In the genomic region with DNA sequence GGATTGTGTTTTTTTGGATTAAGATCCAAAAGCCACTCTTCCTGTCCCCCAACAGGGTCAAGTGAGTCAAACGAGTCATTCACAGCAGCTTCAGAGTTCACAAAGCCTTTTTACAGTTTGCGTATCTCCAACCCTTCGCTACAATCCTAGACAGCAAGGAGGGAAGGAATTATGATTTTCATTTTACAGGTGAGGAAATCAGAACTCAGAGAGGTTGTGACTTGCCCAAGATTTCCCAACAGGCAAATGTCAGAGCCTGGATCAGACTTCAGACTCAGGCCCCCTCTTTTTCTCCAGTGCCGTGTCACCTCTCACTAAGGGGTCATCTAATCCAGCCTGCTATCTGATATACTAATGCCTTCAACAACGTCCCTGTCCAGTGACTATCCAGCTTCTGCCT, we compare ENCODE assay signal across 22 cellular contexts.
"Had no signal": no experiment of that assay in that cellular context is flagged by ENCODE, and none has a peak within 500 bp of the region (broad histone marks: within the 10 kb centered on the region; RNA-seq: fewer than 3 reads in every experiment).

No MANE protein-coding gene starts in this region.

- H3K4me3 Mint-ChIP-seq: activated CD4-positive, alpha-beta T cell treated with anti-CD3 and anti-CD28 coated beads, Interleukin-2, amount 10 ng/mL, durations not matched to agents 7 days and 5 days; activated CD8-positive, alpha-beta T cell treated with anti-CD3 and anti-CD28 coated beads, Interleukin-2, amount 10 ng/mL, durations not matched to agents 7 days and 5 days; activated naive CD4-positive, alpha-beta T cell treated with anti-CD3 and anti-CD28 coated beads, Interleukin-2, amount 50 U/mL, for 24 hours; activated T-helper 1 cell treated with anti-CD3 and anti-CD28 coated beads, Interleukin-12 subunit alpha, Interleukin-12 subunit beta, Interleukin-2, Interleukin-4 antibody, amounts not matched to agents 30 ng/mL and 10 ng/mL and 1 ng/mL, durations not matched to agents 14 hours and 24 hours and 36 hours; naive B cell had no signal

- H3K9me3 ChIP-seq: mucosa of descending colon, ovary, prostate gland, right atrium auricular region had no signal

- H3K79me2 ChIP-seq: hepatocyte had no signal

- H3K27ac ChIP-seq: brain microvascular endothelial cell, hepatocyte, ovary, prostate gland, right atrium auricular region, WERI-Rb-1 had no signal

- H3K4me3 ChIP-seq: hepatocyte, mucosa of descending colon, ovary, prostate gland, right atrium auricular region had no signal

- H3K36me3 Mint-ChIP-seq: naive B cell had no signal

- H2AFZ ChIP-seq: hepatocyte had no signal

- DNase-seq: activated CD4-positive, alpha-beta T cell treated with anti-CD3 and anti-CD28 coated beads, Interleukin-2, amount 10 ng/mL, durations not matched to agents 7 days and 5 days; activated CD4-positive, CD25-positive, alpha-beta regulatory T cell treated with anti-CD3 and anti-CD28 coated beads, Interleukin-2, amount 50 U/mL, for 72 hours; activated CD8-positive, alpha-beta T cell treated with anti-CD3 and anti-CD28 coated beads, Interleukin-2, amount 10 ng/mL, durations not matched to agents 7 days and 5 days; activated gamma-delta T cell; aorta; central memory CD4-positive, alpha-beta T cell; dermis blood vessel endothelial cell; effector CD8-positive, alpha-beta T cell; glutamatergic neuron; mesendoderm; mucosa of descending colon; naive B cell; ovary; stimulated activated CD4-positive, alpha-beta T cell treated with anti-CD3 and anti-CD28 coated beads, Interleukin-4, amount 100 ng/mL, for 4 hours; stimulated activated naive CD8-positive, alpha-beta T cell treated with anti-CD3 and anti-CD28 coated beads, Interleukin-15, Interleukin-2, amounts not matched to agents 100 U/mL and 50 U/mL, for 24 hours; WERI-Rb-1 had no signal

- ATAC-seq: activated CD8-positive, alpha-beta T cell treated with anti-CD3 and anti-CD28 coated beads, Interleukin-2, amount 10 ng/mL, durations not matched to agents 7 days and 5 days; mucosa of descending colon; stimulated activated naive CD8-positive, alpha-beta T cell treated with anti-CD3 and anti-CD28 coated beads, Interleukin-15, Interleukin-2, amounts not matched to agents 100 U/mL and 50 U/mL, for 24 hours had no signal

- H3K27me3 ChIP-seq: brain microvascular endothelial cell, hepatocyte, ovary, right atrium auricular region had no signal

- H3K36me3 ChIP-seq: brain microvascular endothelial cell, ovary, prostate gland, right atrium auricular region, WERI-Rb-1 had no signal

- H3K27ac Mint-ChIP-seq: activated CD4-positive, alpha-beta T cell treated with anti-CD3 and anti-CD28 coated beads, Interleukin-2, amount 10 ng/mL, durations not matched to agents 7 days and 5 days; activated CD8-positive, alpha-beta T cell treated with anti-CD3 and anti-CD28 coated beads, Interleukin-2, amount 10 ng/mL, durations not matched to agents 7 days and 5 days; activated naive CD4-positive, alpha-beta T cell treated with anti-CD3 and anti-CD28 coated beads, Interleukin-2, amount 50 U/mL, for 24 hours; activated T-helper 1 cell treated with anti-CD3 and anti-CD28 coated beads, Interleukin-12 subunit alpha, Interleukin-12 subunit beta, Interleukin-2, Interleukin-4 antibody, amounts not matched to agents 30 ng/mL and 10 ng/mL and 1 ng/mL, durations not matched to agents 14 hours and 24 hours and 36 hours; naive B cell had no signal

- H3K4me1 Mint-ChIP-seq: activated CD4-positive, alpha-beta T cell treated with anti-CD3 and anti-CD28 coated beads, Interleukin-2, amount 10 ng/mL, durations not matched to agents 7 days and 5 days; activated naive CD4-positive, alpha-beta T cell treated with anti-CD3 and anti-CD28 coated beads, Interleukin-2, amount 50 U/mL, for 24 hours; naive B cell had no signal

- H3K9me3 Mint-ChIP-seq: activated CD4-positive, alpha-beta T cell treated with anti-CD3 and anti-CD28 coated beads, Interleukin-2, amount 10 ng/mL, durations not matched to agents 7 days and 5 days; activated naive CD4-positive, alpha-beta T cell treated with anti-CD3 and anti-CD28 coated beads, Interleukin-2, amount 50 U/mL, for 24 hours; activated T-helper 1 cell treated with anti-CD3 and anti-CD28 coated beads, Interleukin-12 subunit alpha, Interleukin-12 subunit beta, Interleukin-2, Interleukin-4 antibody, amounts not matched to agents 30 ng/mL and 10 ng/mL and 1 ng/mL, durations not matched to agents 14 hours and 24 hours and 36 hours had no signal

- H3K4me1 ChIP-seq: prostate gland, right atrium auricular region had no signal

- H3K4me2 ChIP-seq: hepatocyte had no signal
